ENCODE assay signal across 8 cellular contexts in the genomic region with DNA sequence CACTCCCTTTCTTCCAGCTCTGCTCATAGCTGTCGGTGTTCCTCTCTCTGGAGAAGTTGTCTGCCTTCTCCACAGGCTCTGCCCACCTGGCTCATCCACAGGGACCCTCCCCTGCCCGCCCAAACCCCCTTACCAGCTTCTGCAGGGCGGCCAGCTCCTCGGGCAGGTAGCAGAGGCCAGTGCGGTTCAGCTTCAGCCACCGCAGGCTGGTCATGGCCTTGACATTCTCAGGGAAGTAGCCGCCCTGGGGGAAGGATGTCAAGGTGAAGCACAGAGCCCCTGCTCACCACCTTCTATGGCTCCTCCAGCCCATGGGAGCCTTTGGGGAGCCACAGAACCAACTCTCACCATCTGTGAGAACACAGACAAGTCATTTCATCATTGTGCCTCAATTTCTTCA. TPM values are rescaled to one million over a fixed set of nuclear protein-coding genes. Genes with fewer than 3 reads are reported as not detected.
A peak's percentile ranks its signal among the peaks of the same experiment; 100 is the strongest.
DNase-seq lines count a peak whose midpoint lies in the region; ATAC-seq and TF ChIP-seq lines count a peak whose summit lies in the region.
"Had no signal": no experiment of that assay in that cellular context is flagged by ENCODE, and none has a peak within 500 bp of the region (broad histone marks: within the 10 kb centered on the region; RNA-seq: fewer than 3 reads in every experiment).

No MANE protein-coding gene starts in this region.

- no peak for DNase-seq in activated CD8-positive, alpha-beta memory T cell treated with anti-CD3 and anti-CD28 coated beads, Interleukin-2, amount 10 ng/mL, durations not matched to agents 7 days and 5 days
- no peak for DNase-seq in activated CD8-positive, alpha-beta memory T cell treated with anti-CD3 and anti-CD28 coated beads, Interleukin-2, amount 50 U/mL, for 48 hours
- DNase-seq in epithelial cell of esophagus (ENCODE audit: low read depth) (no peak), BE2C (no peak)
- no peak for DNase-seq in stimulated activated naive CD8-positive, alpha-beta T cell treated with anti-CD3 and anti-CD28 coated beads, Interleukin-15, amount 100 ng/mL, for 72 hours
- DNase-seq: left colon, NCI-H1436 had no signal

- H3K36me3 Mint-ChIP-seq in activated CD8-positive, alpha-beta memory T cell treated with anti-CD3 and anti-CD28 coated beads, Interleukin-2, amount 10 ng/mL, durations not matched to agents 7 days and 5 days: peaks cover 24% of the 10 kb centered on the region

- no peaks in the 10 kb centered on the region for H3K9me3 ChIP-seq in BE2C

- peaks cover 38% of the 10 kb centered on the region for H3K4me1 Mint-ChIP-seq in activated CD8-positive, alpha-beta memory T cell treated with anti-CD3 and anti-CD28 coated beads, Interleukin-2, amount 10 ng/mL, durations not matched to agents 7 days and 5 days
- H3K4me1 Mint-ChIP-seq in stimulated activated naive CD8-positive, alpha-beta T cell treated with anti-CD3 and anti-CD28 coated beads, Interleukin-15, amount 100 ng/mL, for 72 hours: peaks cover 33% of the 10 kb centered on the region

- H3K4me1 ChIP-seq in BE2C: no peaks in the 10 kb centered on the region; the same call in 1 of the 2 replicates

- no peaks in the 10 kb centered on the region for H3K27me3 Mint-ChIP-seq in activated CD8-positive, alpha-beta memory T cell treated with anti-CD3 and anti-CD28 coated beads, Interleukin-2, amount 10 ng/mL, durations not matched to agents 7 days and 5 days
- H3K27me3 Mint-ChIP-seq in stimulated activated naive CD8-positive, alpha-beta T cell treated with anti-CD3 and anti-CD28 coated beads, Interleukin-15, amount 100 ng/mL, for 72 hours: no peaks in the 10 kb centered on the region

- no peak for TF ChIP-seq CTCF in epithelial cell of esophagus (IDR thresholded peaks at IDR 0.05; ENCODE audit: insufficient read depth, low read depth, low read length, missing control alignments)
- TF ChIP-seq CTCF in BE2C (IDR thresholded peaks at IDR 0.05; ENCODE audit: low read depth, low read length): no peak

- no peaks in the 10 kb centered on the region for H3K27me3 ChIP-seq in BE2C

- no peak for ATAC-seq in activated CD8-positive, alpha-beta memory T cell treated with anti-CD3 and anti-CD28 coated beads, Interleukin-2, amount 10 ng/mL, durations not matched to agents 7 days and 5 days
- ATAC-seq in stimulated activated naive CD8-positive, alpha-beta T cell treated with anti-CD3 and anti-CD28 coated beads, Interleukin-15, amount 100 ng/mL, for 72 hours: no peak
- no peak for ATAC-seq in HG03460 (IDR thresholded peaks at IDR 0.05; ENCODE audit: unreplicated experiment)
- ATAC-seq: left colon had no signal

- peak overlapping the region; percentile 52 for H3K27ac Mint-ChIP-seq in activated CD8-positive, alpha-beta memory T cell treated with anti-CD3 and anti-CD28 coated beads, Interleukin-2, amount 10 ng/mL, durations not matched to agents 7 days and 5 days
- peak overlapping the region in 1 of 2 donors; percentile 97 for H3K27ac Mint-ChIP-seq in stimulated activated naive CD8-positive, alpha-beta T cell treated with anti-CD3 and anti-CD28 coated beads, Interleukin-15, amount 100 ng/mL, for 72 hours

- peak overlapping the region; percentile 98 for H3K4me3 Mint-ChIP-seq in activated CD8-positive, alpha-beta memory T cell treated with anti-CD3 and anti-CD28 coated beads, Interleukin-2, amount 10 ng/mL, durations not matched to agents 7 days and 5 days
- peak overlapping the region; percentile 99 to 100 for H3K4me3 Mint-ChIP-seq in stimulated activated naive CD8-positive, alpha-beta T cell treated with anti-CD3 and anti-CD28 coated beads, Interleukin-15, amount 100 ng/mL, for 72 hours

- H3K36me3 ChIP-seq in BE2C: no peaks in the 10 kb centered on the region

- H3K9me3 Mint-ChIP-seq in activated CD8-positive, alpha-beta memory T cell treated with anti-CD3 and anti-CD28 coated beads, Interleukin-2, amount 10 ng/mL, durations not matched to agents 7 days and 5 days (ENCODE audit: low read depth): no peaks in the 10 kb centered on the region
- no peaks in the 10 kb centered on the region for H3K9me3 Mint-ChIP-seq in stimulated activated naive CD8-positive, alpha-beta T cell treated with anti-CD3 and anti-CD28 coated beads, Interleukin-15, amount 100 ng/mL, for 72 hours

- CTCF ChIA-PET in activated CD8-positive, alpha-beta memory T cell treated with anti-CD3 and anti-CD28 coated beads, Interleukin-2, amount 10 ng/mL, durations not matched to agents 7 days and 5 days (lab: Charles Lee): interaction anchor here (2.0 to 2.5 kb wide), 2 partner anchors 8 to 10 kb away, joined by 5 read pairs; no protein-coding TSS in a partner anchor

- peak overlapping the region; percentile 76 for H3K4me3 ChIP-seq in epithelial cell of esophagus (ENCODE audit: low read length)
- H3K4me3 ChIP-seq in BE2C (ENCODE audit: low read depth, low read length): no peak overlapping the region

RNA-seq across cellular contexts. Expression of gene FLII, which starts 1.8 kb away (rescaled TPM):
- 100 to 1,000 TPM; 338 to 357 TPM for total RNA-seq in activated CD8-positive, alpha-beta memory T cell treated with anti-CD3 and anti-CD28 coated beads, Interleukin-2, amount 10 ng/mL, durations not matched to agents 7 days and 5 days
- polyA plus RNA-seq in BE2C (2012; ENCODE audit: insufficient read depth, insufficient read length, low read depth): 98.2 TPM

RNA-seq across cellular contexts. Expression of gene MIEF2, which starts 3.7 kb away (rescaled TPM):
- total RNA-seq in activated CD8-positive, alpha-beta memory T cell treated with anti-CD3 and anti-CD28 coated beads, Interleukin-2, amount 10 ng/mL, durations not matched to agents 7 days and 5 days: 1 to 10 TPM; 8.4 to 10.0 TPM
- polyA plus RNA-seq in BE2C (2012; ENCODE audit: insufficient read depth, insufficient read length, low read depth): 6.6 TPM

RNA-seq across cellular contexts. Expression of gene LLGL1, which starts 31.3 kb away (rescaled TPM):
- 10 to 100 TPM; 23.8 to 24.8 TPM for total RNA-seq in activated CD8-positive, alpha-beta memory T cell treated with anti-CD3 and anti-CD28 coated beads, Interleukin-2, amount 10 ng/mL, durations not matched to agents 7 days and 5 days
- 16.0 TPM for polyA plus RNA-seq in BE2C (2012; ENCODE audit: insufficient read depth, insufficient read length, low read depth)

RNA-seq across cellular contexts. Expression of gene TOP3A, which starts 58.0 kb away (rescaled TPM):
- total RNA-seq in activated CD8-positive, alpha-beta memory T cell treated with anti-CD3 and anti-CD28 coated beads, Interleukin-2, amount 10 ng/mL, durations not matched to agents 7 days and 5 days: 10 to 100 TPM; 75.9 to 78.4 TPM
- 14.1 TPM for polyA plus RNA-seq in BE2C (2012; ENCODE audit: insufficient read depth, insufficient read length, low read depth)

RNA-seq across cellular contexts. Expression of gene SMCR8, which starts 58.3 kb away (rescaled TPM):
- total RNA-seq in activated CD8-positive, alpha-beta memory T cell treated with anti-CD3 and anti-CD28 coated beads, Interleukin-2, amount 10 ng/mL, durations not matched to agents 7 days and 5 days: 10 to 100 TPM; 27.5 to 31.3 TPM
- 7.1 TPM for polyA plus RNA-seq in BE2C (2012; ENCODE audit: insufficient read depth, insufficient read length, low read depth)
